In genomic region chr1:176767714-176768136, GRCh38 we compare ENCODE assay signal across 36 cellular contexts.
"Had no signal": no experiment of that assay in that cellular context is flagged by ENCODE, and none has a peak within 500 bp of the region (broad histone marks: within the 10 kb centered on the region; RNA-seq: fewer than 3 reads in every experiment).

No MANE protein-coding gene starts in this region.

- H3K9me3 Mint-ChIP-seq: activated CD4-positive, alpha-beta memory T cell treated with anti-CD3 and anti-CD28 coated beads, Interleukin-2, amount 10 ng/mL, durations not matched to agents 7 days and 5 days; activated CD4-positive, alpha-beta T cell treated with anti-CD3 and anti-CD28 coated beads, Interleukin-2, amount 10 ng/mL, durations not matched to agents 7 days and 5 days; activated naive CD4-positive, alpha-beta T cell treated with anti-CD3 and anti-CD28 coated beads, Interleukin-2, amount 10 ng/mL, durations not matched to agents 7 days and 5 days; activated naive CD4-positive, alpha-beta T cell treated with anti-CD3 and anti-CD28 coated beads, Interleukin-2, amount 50 U/mL, for 24 hours; activated naive CD8-positive, alpha-beta T cell treated with anti-CD3 and anti-CD28 coated beads, Interleukin-2, amount 50 U/mL, for 24 hours; activated T-cell treated with anti-CD3 and anti-CD28 coated beads, Interleukin-2, amount 50 U/mL, for 24 hours; activated T-helper 2 cell treated with anti-CD3 and anti-CD28 coated beads, Interferon-gamma antibody, Interleukin-2, Interleukin-4, amounts not matched to agents 10 μg/mL and 5 μg/mL and 100 μg/mL, durations not matched to agents 14 hours and 24 hours and 36 hours; T-helper 1 cell treated with Interleukin-12 subunit alpha and Interleukin-12 subunit beta and Interleukin-4 antibody, amounts not matched to agents 30 μg/mL and 1 μg/mL, for 36 hours; T-helper 2 cell treated with Interferon-gamma antibody and Interleukin-4, amounts not matched to agents 5 μg/mL and 100 μg/mL, for 36 hours; WTC11 had no signal

- H3K36me3 ChIP-seq: ascending aorta, cardiac muscle cell, WERI-Rb-1 had no signal

- H3K4me3 Mint-ChIP-seq: activated CD4-positive, alpha-beta memory T cell treated with anti-CD3 and anti-CD28 coated beads, Interleukin-2, amount 10 ng/mL, durations not matched to agents 7 days and 5 days; activated CD4-positive, alpha-beta T cell treated with anti-CD3 and anti-CD28 coated beads for 36 hours; activated CD4-positive, alpha-beta T cell treated with anti-CD3 and anti-CD28 coated beads, Interleukin-2, amount 10 ng/mL, durations not matched to agents 7 days and 5 days; activated CD8-positive, alpha-beta memory T cell treated with anti-CD3 and anti-CD28 coated beads, Interleukin-2, amount 10 ng/mL, durations not matched to agents 7 days and 5 days; activated CD8-positive, alpha-beta T cell treated with anti-CD3 and anti-CD28 coated beads, Interleukin-2, amount 10 ng/mL, durations not matched to agents 7 days and 5 days; activated naive CD4-positive, alpha-beta T cell treated with anti-CD3 and anti-CD28 coated beads, Interleukin-2, amount 10 ng/mL, durations not matched to agents 7 days and 5 days; activated naive CD4-positive, alpha-beta T cell treated with anti-CD3 and anti-CD28 coated beads, Interleukin-2, amount 50 U/mL, for 24 hours; activated naive CD8-positive, alpha-beta T cell; activated naive CD8-positive, alpha-beta T cell treated with anti-CD3 and anti-CD28 coated beads, Interleukin-2, amount 10 ng/mL, durations not matched to agents 7 days and 5 days; activated naive CD8-positive, alpha-beta T cell treated with anti-CD3 and anti-CD28 coated beads, Interleukin-2, amount 50 U/mL, for 24 hours; activated T-cell treated with anti-CD3 and anti-CD28 coated beads, Interleukin-2, amount 50 U/mL, for 24 hours; brain; T-helper 1 cell treated with Interleukin-12 subunit alpha and Interleukin-12 subunit beta and Interleukin-4 antibody, amounts not matched to agents 30 μg/mL and 1 μg/mL, for 36 hours; T-helper 2 cell treated with Interferon-gamma antibody and Interleukin-4, amounts not matched to agents 5 μg/mL and 100 μg/mL, for 36 hours; WTC11 had no signal

- H3K27me3 Mint-ChIP-seq: activated CD4-positive, alpha-beta memory T cell treated with anti-CD3 and anti-CD28 coated beads, Interleukin-2, amount 10 ng/mL, durations not matched to agents 7 days and 5 days; activated CD4-positive, alpha-beta T cell treated with anti-CD3 and anti-CD28 coated beads for 36 hours; activated CD4-positive, alpha-beta T cell treated with anti-CD3 and anti-CD28 coated beads, Interleukin-2, amount 10 ng/mL, durations not matched to agents 7 days and 5 days; activated CD8-positive, alpha-beta memory T cell treated with anti-CD3 and anti-CD28 coated beads, Interleukin-2, amount 10 ng/mL, durations not matched to agents 7 days and 5 days; activated naive CD4-positive, alpha-beta T cell treated with anti-CD3 and anti-CD28 coated beads, Interleukin-2, amount 10 ng/mL, durations not matched to agents 7 days and 5 days; activated naive CD4-positive, alpha-beta T cell treated with anti-CD3 and anti-CD28 coated beads, Interleukin-2, amount 50 U/mL, for 24 hours; activated naive CD8-positive, alpha-beta T cell; activated naive CD8-positive, alpha-beta T cell treated with anti-CD3 and anti-CD28 coated beads, Interleukin-2, amount 10 ng/mL, durations not matched to agents 7 days and 5 days; activated naive CD8-positive, alpha-beta T cell treated with anti-CD3 and anti-CD28 coated beads, Interleukin-2, amount 50 U/mL, for 24 hours had no signal

- H3K4me1 ChIP-seq: ascending aorta had no signal

- H3K27ac Mint-ChIP-seq: activated CD4-positive, alpha-beta memory T cell treated with anti-CD3 and anti-CD28 coated beads, Interleukin-2, amount 10 ng/mL, durations not matched to agents 7 days and 5 days; activated CD4-positive, alpha-beta T cell treated with anti-CD3 and anti-CD28 coated beads for 36 hours; activated CD4-positive, alpha-beta T cell treated with anti-CD3 and anti-CD28 coated beads, Interleukin-2, amount 10 ng/mL, durations not matched to agents 7 days and 5 days; activated CD8-positive, alpha-beta memory T cell treated with anti-CD3 and anti-CD28 coated beads, Interleukin-2, amount 10 ng/mL, durations not matched to agents 7 days and 5 days; activated CD8-positive, alpha-beta T cell treated with anti-CD3 and anti-CD28 coated beads, Interleukin-2, amount 10 ng/mL, durations not matched to agents 7 days and 5 days; activated naive CD4-positive, alpha-beta T cell treated with anti-CD3 and anti-CD28 coated beads, Interleukin-2, amount 10 ng/mL, durations not matched to agents 7 days and 5 days; activated naive CD4-positive, alpha-beta T cell treated with anti-CD3 and anti-CD28 coated beads, Interleukin-2, amount 50 U/mL, for 24 hours; activated naive CD8-positive, alpha-beta T cell; activated naive CD8-positive, alpha-beta T cell treated with anti-CD3 and anti-CD28 coated beads, Interleukin-2, amount 10 ng/mL, durations not matched to agents 7 days and 5 days; activated naive CD8-positive, alpha-beta T cell treated with anti-CD3 and anti-CD28 coated beads, Interleukin-2, amount 50 U/mL, for 24 hours; activated T-cell treated with anti-CD3 and anti-CD28 coated beads, Interleukin-2, amount 50 U/mL, for 24 hours; activated T-helper 2 cell treated with anti-CD3 and anti-CD28 coated beads, Interferon-gamma antibody, Interleukin-2, Interleukin-4, amounts not matched to agents 10 μg/mL and 5 μg/mL and 100 μg/mL, durations not matched to agents 14 hours and 24 hours and 36 hours; brain; T-helper 1 cell treated with Interleukin-12 subunit alpha and Interleukin-12 subunit beta and Interleukin-4 antibody, amounts not matched to agents 30 μg/mL and 1 μg/mL, for 36 hours; T-helper 2 cell treated with Interferon-gamma antibody and Interleukin-4, amounts not matched to agents 5 μg/mL and 100 μg/mL, for 36 hours; WTC11 had no signal

- H3K27ac ChIP-seq: ascending aorta, cardiac muscle cell, WERI-Rb-1 had no signal

- H3K9me3 ChIP-seq: ascending aorta had no signal

- H3K4me1 Mint-ChIP-seq: activated CD4-positive, alpha-beta memory T cell treated with anti-CD3 and anti-CD28 coated beads, Interleukin-2, amount 10 ng/mL, durations not matched to agents 7 days and 5 days; activated CD4-positive, alpha-beta T cell treated with anti-CD3 and anti-CD28 coated beads for 36 hours; activated CD4-positive, alpha-beta T cell treated with anti-CD3 and anti-CD28 coated beads, Interleukin-2, amount 10 ng/mL, durations not matched to agents 7 days and 5 days; activated CD8-positive, alpha-beta memory T cell treated with anti-CD3 and anti-CD28 coated beads, Interleukin-2, amount 10 ng/mL, durations not matched to agents 7 days and 5 days; activated naive CD4-positive, alpha-beta T cell treated with anti-CD3 and anti-CD28 coated beads, Interleukin-2, amount 10 ng/mL, durations not matched to agents 7 days and 5 days; activated naive CD4-positive, alpha-beta T cell treated with anti-CD3 and anti-CD28 coated beads, Interleukin-2, amount 50 U/mL, for 24 hours; activated naive CD8-positive, alpha-beta T cell treated with anti-CD3 and anti-CD28 coated beads, Interleukin-2, amount 10 ng/mL, durations not matched to agents 7 days and 5 days; activated naive CD8-positive, alpha-beta T cell treated with anti-CD3 and anti-CD28 coated beads, Interleukin-2, amount 50 U/mL, for 24 hours; brain had no signal

- DNase-seq: activated CD4-positive, alpha-beta memory T cell treated with anti-CD3 and anti-CD28 coated beads, Interleukin-2, amount 10 ng/mL, durations not matched to agents 7 days and 5 days; activated CD4-positive, alpha-beta T cell treated with anti-CD3 and anti-CD28 coated beads for 1 hour; activated CD4-positive, alpha-beta T cell treated with anti-CD3 and anti-CD28 coated beads for 36 hours; activated CD4-positive, alpha-beta T cell treated with anti-CD3 and anti-CD28 coated beads for 48 hours; activated CD4-positive, alpha-beta T cell treated with anti-CD3 and anti-CD28 coated beads, Interleukin-2, amount 10 ng/mL, durations not matched to agents 7 days and 5 days; activated CD4-positive, alpha-beta T cell treated with anti-CD3 and anti-CD28 coated beads, Interleukin-2, amount 50 U/mL, for 48 hours; activated CD4-positive, CD25-positive, alpha-beta regulatory T cell; activated CD8-positive, alpha-beta memory T cell treated with anti-CD3 and anti-CD28 coated beads for 24 hours; activated CD8-positive, alpha-beta memory T cell treated with anti-CD3 and anti-CD28 coated beads, Interleukin-2, amount 10 ng/mL, durations not matched to agents 7 days and 5 days; activated CD8-positive, alpha-beta memory T cell treated with anti-CD3 and anti-CD28 coated beads, Interleukin-2, amount 50 U/mL, for 48 hours; activated CD8-positive, alpha-beta T cell treated with anti-CD3 and anti-CD28 coated beads, Interleukin-2, amount 10 ng/mL, durations not matched to agents 7 days and 5 days; activated effector memory CD4-positive, alpha-beta T cell treated with Interleukin-2 at 50 U/mL for 16 hours; activated gamma-delta T cell; activated naive CD4-positive, alpha-beta T cell treated with anti-CD3 and anti-CD28 coated beads, Interleukin-2, amount 10 ng/mL, durations not matched to agents 7 days and 5 days; activated naive CD4-positive, alpha-beta T cell treated with Interleukin-2 at 50 U/mL for 16 hours; activated naive CD8-positive, alpha-beta T cell treated with anti-CD3 and anti-CD28 coated beads, Interleukin-2, amount 10 ng/mL, durations not matched to agents 7 days and 5 days; activated naive CD8-positive, alpha-beta T cell treated with anti-CD3 and anti-CD28 coated beads, Interleukin-2, amount 50 U/mL, for 24 hours; activated T-cell treated with anti-CD3 and anti-CD28 coated beads, Interleukin-2, amount 50 U/mL, for 24 hours; activated T-cell treated with anti-CD3 and anti-CD28 coated beads, Interleukin-2, amount 50 U/mL, for 48 hours; amygdala; anterior cingulate cortex; caudate nucleus; T-helper 1 cell; T-helper 2 cell; T-helper 9 cell; WERI-Rb-1 had no signal

- ATAC-seq: activated CD4-positive, alpha-beta T cell treated with anti-CD3 and anti-CD28 coated beads for 36 hours; activated CD4-positive, CD25-positive, alpha-beta regulatory T cell treated with anti-CD3 and anti-CD28 coated beads, Interleukin-2, amount 50 U/mL, for 24 hours; activated CD8-positive, alpha-beta memory T cell treated with anti-CD3 and anti-CD28 coated beads, Interleukin-2, amount 10 ng/mL, durations not matched to agents 7 days and 5 days; activated CD8-positive, alpha-beta T cell treated with anti-CD3 and anti-CD28 coated beads, Interleukin-2, amount 10 ng/mL, durations not matched to agents 7 days and 5 days; activated naive CD8-positive, alpha-beta T cell treated with anti-CD3 and anti-CD28 coated beads, Interleukin-2, amount 50 U/mL, for 24 hours; WTC11 had no signal

- H3K4me3 ChIP-seq: ascending aorta, cardiac muscle cell had no signal

- H3K27me3 ChIP-seq: ascending aorta, cardiac muscle cell had no signal
